In genomic region chr18:22346968-22347611, GRCh38 we compare ENCODE assay signal across 8 cellular contexts.
DNase-seq lines count a peak whose midpoint lies in the region; ATAC-seq and TF ChIP-seq lines count a peak whose summit lies in the region.

No MANE protein-coding gene starts in this region.

- peak overlapping the region; percentile 99 for H3K27ac ChIP-seq in right cardiac atrium (ENCODE audit: low read length)

- H3K27me3 Mint-ChIP-seq in WTC11 (ENCODE audit: low read depth), result peaks cover 79% of the 10 kb centered on the region

- 0 out of 2 replicates have a peak overlapping the region, but pooled peaks have one; percentile 9 for H3K9ac ChIP-seq in ES-I3 (ENCODE audit: low read depth, low read length)

- peak overlapping the region; percentile 77 for H3K4me3 ChIP-seq in right cardiac atrium (ENCODE audit: low read length)

- DNase-seq in WTC11 (ENCODE audit: low spot score) (peak; percentile 66), right cardiac atrium (peak; percentile 91 to 96 (median 94)), posterior vena cava (ENCODE audit: low spot score) (peak; percentile 87), SHP77 treated with DMSO at 0.1 percent for 48 hours (lab: John Stamatoyannopoulos, UW) (no peak), foreskin melanocyte (no peak), NCI-H69 (lab: John Stamatoyannopoulos, UW) (no peak)
- DNase-seq in activated effector memory CD4-positive, alpha-beta T cell treated with anti-CD3 and anti-CD28 coated beads, Interleukin-2, amount 50 U/mL, for 16 hours, result no peak

- no peaks in the 10 kb centered on the region for H3K9me3 ChIP-seq in ES-I3 (ENCODE audit: control insufficient read depth, insufficient read depth, low read length)
- H3K9me3 ChIP-seq in right cardiac atrium (ENCODE audit: control insufficient read depth, low read length), result no peaks in the 10 kb centered on the region

- H3K4me1 Mint-ChIP-seq in WTC11, result peaks cover 35% of the 10 kb centered on the region

- POLR2A ChIA-PET in WTC11 (lab: Charles Lee), result interaction anchor here (0.6 to 0.9 kb wide), 2 partner anchors 23 to 201 kb away, joined by 3 to 5 read pairs; no protein-coding TSS in a partner anchor

- peak overlapping the region; percentile 70 for H3K4me3 Mint-ChIP-seq in WTC11

- H3K36me3 Mint-ChIP-seq in WTC11, result no peaks in the 10 kb centered on the region

- H3K36me3 ChIP-seq in ES-I3 (ENCODE audit: insufficient read depth, low read length), result no peaks in the 10 kb centered on the region

- H3K27me3 ChIP-seq in right cardiac atrium (ENCODE audit: control insufficient read depth, insufficient read depth), result no peaks in the 10 kb centered on the region

- 12% methylated on average over 15 of the region's 15 CpGs for WGBS in right cardiac atrium

- H3K27ac Mint-ChIP-seq in WTC11, result no peak overlapping the region

- intact Hi-C loops in right cardiac atrium (cut with DNase I) (loop anchor here in 3 of 4 donors (5.0 to 10.0 kb wide), 6 partner anchors 70 to 210 kb away; no protein-coding TSS in a partner anchor), posterior vena cava (cut with DNase I) (loop anchor here (5.0 to 10.0 kb wide), 4 partner anchors 155 to 218 kb away; no protein-coding TSS in a partner anchor)

- TF ChIP-seq CTCF in WTC11 (IDR thresholded peaks at IDR 0.05), result no peak

- CTCF ChIA-PET in WTC11 (lab: Charles Lee), result interaction anchor here (0.5 to 1.5 kb wide), 9 partner anchors 13 to 657 kb away, joined by 3 to 6 read pairs (median 4); no protein-coding TSS in a partner anchor

- peaks cover 15% of the 10 kb centered on the region for H3K4me1 ChIP-seq in ES-I3 (ENCODE audit: insufficient read depth, low read length)
- peaks cover 13% of the 10 kb centered on the region for H3K4me1 ChIP-seq in right cardiac atrium (ENCODE audit: control insufficient read depth, insufficient read depth, low read length)

- H3K9me3 Mint-ChIP-seq in WTC11, result no peaks in the 10 kb centered on the region

- ATAC-seq in WTC11 (peak; percentile 75), right cardiac atrium (peak; percentile 89 to 90)

TF ChIP-seq in WTC11, 78 proteins besides CTCF, POLR2A, EP300 and RAD21:
- TF ChIP-seq FOXP1 (CRISPR knock-in tag; IDR thresholded peaks at IDR 0.05; ENCODE audit: borderline replicate concordance) (no peak), HMGA2 (CRISPR knock-in tag; IDR thresholded peaks at IDR 0.05) (no peak), STAT6 (CRISPR knock-in tag; conservative IDR thresholded peaks at IDR 0.05; ENCODE audit: low read depth) (no peak), NFYB (CRISPR knock-in tag; conservative IDR thresholded peaks at IDR 0.05; ENCODE audit: low read depth) (no peak), AR (CRISPR knock-in tag; IDR thresholded peaks at IDR 0.05) (no peak), MYBL2 (CRISPR knock-in tag; IDR thresholded peaks at IDR 0.05) (no peak), ZNF232 (CRISPR knock-in tag; IDR thresholded peaks at IDR 0.05) (no peak), E2F1 (CRISPR knock-in tag; IDR thresholded peaks at IDR 0.05) (no peak), TEAD1 (CRISPR knock-in tag; IDR thresholded peaks at IDR 0.05) (no peak), ZMAT4 (CRISPR knock-in tag; IDR thresholded peaks at IDR 0.05) (no peak), ZNF396 (CRISPR knock-in tag; IDR thresholded peaks at IDR 0.05; ENCODE audit: borderline replicate concordance) (no peak), HMGXB4 (CRISPR knock-in tag; IDR thresholded peaks at IDR 0.05) (no peak), PRRX2 (CRISPR knock-in tag; IDR thresholded peaks at IDR 0.05) (no peak), MLX (CRISPR knock-in tag; IDR thresholded peaks at IDR 0.05) (no peak), CBFB (CRISPR knock-in tag; IDR thresholded peaks at IDR 0.05; ENCODE audit: low read depth) (no peak)

Comparison
In these comparisons a context has a peak if more than half of its experiments do, and no peak if none do; other contexts are left out.
1. DNase-seq: peak in WTC11 (single experiment), right cardiac atrium (3 of 3) and posterior vena cava (single experiment); none in activated effector memory CD4-positive, alpha-beta T cell treated with anti-CD3 and anti-CD28 coated beads, Interleukin-2, amount 50 U/mL, for 16 hours (single experiment), SHP77 treated with DMSO at 0.1 percent for 48 hours (single experiment), foreskin melanocyte (single experiment) and NCI-H69 (single experiment).